ENCODE assay signal across 8 cellular contexts in the genomic region with DNA sequence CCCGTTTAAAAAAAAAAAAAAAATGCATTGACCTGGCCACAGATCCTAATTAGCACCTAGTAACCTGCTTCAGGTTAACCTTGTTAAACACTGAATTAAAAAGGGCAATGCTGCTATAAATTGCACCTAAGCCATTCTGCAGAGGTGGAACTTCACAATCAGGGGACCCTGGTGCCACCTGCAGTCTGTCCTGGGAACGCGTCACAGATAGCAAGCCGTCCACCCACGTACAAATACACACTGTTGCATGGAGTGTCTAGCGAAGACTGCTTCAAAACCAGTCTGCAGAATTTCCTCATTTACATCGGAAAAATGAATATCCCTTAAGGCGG.
DNase-seq lines count a peak whose midpoint lies in the region; ATAC-seq, FAIRE-seq and TF ChIP-seq lines count a peak whose summit lies in the region.

No MANE protein-coding gene starts in this region.

- no peaks in the 10 kb centered on the region for H3K9me3 ChIP-seq in CD4-positive, alpha-beta T cell (ENCODE audit: control insufficient read depth, low read length)
- H3K9me3 ChIP-seq in body of pancreas (no peaks in the 10 kb centered on the region), keratinocyte (ENCODE audit: control insufficient read depth, low read depth, low read length) (no peaks in the 10 kb centered on the region)

- DNase-seq in CD4-positive, alpha-beta T cell = no peak
- peak; percentile 69 to 86 for DNase-seq in NCI-H526 (lab: John Stamatoyannopoulos, UW)
- DNase-seq in body of pancreas = peak; percentile 45 to 72 (median 66)
- DNase-seq in keratinocyte (ENCODE audit: low read depth, low spot score) = no peak
- peak; percentile 8 to 12 for DNase-seq in stimulated activated CD4-positive, alpha-beta T cell treated with anti-CD3 and anti-CD28 coated beads, Interleukin-15, amount 100 ng/mL, for 48 hours (ENCODE audit: low read depth in 2 of 2)
- DNase-seq in NCI-H1694 (lab: John Stamatoyannopoulos, UW) = no peak

- H3K4me3 Mint-ChIP-seq in CD4-positive, alpha-beta T cell = peak overlapping the region; percentile 77

- 0% methylated on average over 8 of the region's 8 CpGs for WGBS in body of pancreas, 2 donors

- FAIRE-seq in keratinocyte (lab: Jason Lieb, UNC) = no peak

- H3K27me3 Mint-ChIP-seq in CD4-positive, alpha-beta T cell = peaks cover 48% of the 10 kb centered on the region

- CTCF ChIA-PET in CD4-positive, alpha-beta T cell (lab: Charles Lee) = no interaction called here

- peak overlapping the region; percentile 84 for H3K4me2 ChIP-seq in keratinocyte (ENCODE audit: control insufficient read depth, extremely low read depth, insufficient read depth, low read depth, low read length)

- peaks cover 12% of the 10 kb centered on the region for H3K4me1 Mint-ChIP-seq in CD4-positive, alpha-beta T cell (ENCODE audit: low read depth)

- TF ChIP-seq CTCF in CD4-positive, alpha-beta T cell (IDR thresholded peaks at IDR 0.05) = no peak
- TF ChIP-seq CTCF in body of pancreas (IDR thresholded peaks at IDR 0.05) (peak in 5 of 7 experiments; percentile 14 to 47 (median 38)), keratinocyte (optimal IDR thresholded peaks at IDR 0.05 in 1 of 3, IDR thresholded peaks at IDR 0.05 in 1 of 3, conservative IDR thresholded peaks at IDR 0.05 in 1 of 3; ENCODE audit: extremely low read depth in 1 of 3, insufficient read depth in 2 of 3, low read length in 3 of 3) (peak in 2 of 3 experiments; percentile 17 to 64)

- peaks cover 12% of the 10 kb centered on the region for H3K4me1 ChIP-seq in body of pancreas
- peaks cover 18% of the 10 kb centered on the region for H3K4me1 ChIP-seq in keratinocyte (ENCODE audit: control insufficient read depth, extremely low read depth, insufficient read depth, low read length)

- dilution Hi-C loops in keratinocyte (cut with MboI; ENCODE audit: extremely low pct_ligation_motif_present, low sequenced_read_pairs) = no loop called here

- no peaks in the 10 kb centered on the region for H4K20me1 ChIP-seq in keratinocyte (ENCODE audit: control insufficient read depth, extremely low read depth, insufficient read depth, low read length)

- TF ChIP-seq POLR2A in body of pancreas (IDR thresholded peaks at IDR 0.05) = peak in 2 of 3 donors; percentile 2 to 9

- peak overlapping the region; percentile 85 for H2AFZ ChIP-seq in keratinocyte (ENCODE audit: control insufficient read depth, low read length)

- POLR2A ChIA-PET in CD4-positive, alpha-beta T cell (lab: Charles Lee) = no interaction called here

- H3K79me2 ChIP-seq in keratinocyte (ENCODE audit: control insufficient read depth, insufficient read depth, low read length) = no peaks in the 10 kb centered on the region

- no peak overlapping the region for H3K27ac Mint-ChIP-seq in CD4-positive, alpha-beta T cell

- H3K36me3 Mint-ChIP-seq in CD4-positive, alpha-beta T cell (ENCODE audit: low read depth) = no peaks in the 10 kb centered on the region

- ATAC-seq in CD4-positive, alpha-beta T cell (ENCODE audit: poor library complexity) = peak; percentile 21
- ATAC-seq in GM18870 (IDR thresholded peaks at IDR 0.05; ENCODE audit: unreplicated experiment) (peak; percentile 74), HG03064 (IDR thresholded peaks at IDR 0.05; ENCODE audit: low read depth, unreplicated experiment) (peak; percentile 83), body of pancreas (peak; percentile 70)

- H3K27ac ChIP-seq in CD4-positive, alpha-beta T cell (ENCODE audit: low read depth, low read length) = no peak overlapping the region
- H3K27ac ChIP-seq in body of pancreas = peak overlapping the region; percentile 13 to 84 (median 74)
- peak overlapping the region; percentile 21 for H3K27ac ChIP-seq in keratinocyte (ENCODE audit: control insufficient read depth, insufficient read depth, low read length)

- intact Hi-C loops in CD4-positive, alpha-beta T cell (cut with DNase I, micrococcal nuclease) = no loop called here
- intact Hi-C loops in body of pancreas (cut with DNase I) = no loop called here

- H3K36me3 ChIP-seq in body of pancreas (replicated peaks in 1 of 2; ENCODE audit: insufficient read depth in 1 of 2, low read depth in 2 of 2) = no peaks in the 10 kb centered on the region
- no peaks in the 10 kb centered on the region for H3K36me3 ChIP-seq in keratinocyte (ENCODE audit: control insufficient read depth in 2 of 2, extremely low read depth in 1 of 2, insufficient read depth in 2 of 2, low read length in 2 of 2)

- H3K4me3 ChIP-seq in body of pancreas = peak overlapping the region; percentile 17 to 28
- peak overlapping the region; percentile 47 to 65 (median 60) for H3K4me3 ChIP-seq in keratinocyte (ENCODE audit: control insufficient read depth in 2 of 3, extremely low read depth in 1 of 3, insufficient read depth in 2 of 3, low read depth in 1 of 3, low read length in 3 of 3)

- peak overlapping the region; percentile 65 for H3K9ac ChIP-seq in keratinocyte (ENCODE audit: control insufficient read depth, extremely low read depth, insufficient read depth, low read length)

- H3K9me3 Mint-ChIP-seq in CD4-positive, alpha-beta T cell = peaks cover 3% of the 10 kb centered on the region

- no peaks in the 10 kb centered on the region for H3K9me1 ChIP-seq in keratinocyte (ENCODE audit: control insufficient read depth, extremely low read depth, insufficient read depth, low read length)

- H3K27me3 ChIP-seq in CD4-positive, alpha-beta T cell (ENCODE audit: control insufficient read depth, insufficient read depth, low read length) = peaks cover 16% of the 10 kb centered on the region
- H3K27me3 ChIP-seq in body of pancreas = no peaks in the 10 kb centered on the region
- peaks cover 3% of the 10 kb centered on the region for H3K27me3 ChIP-seq in keratinocyte (ENCODE audit: control insufficient read depth, extremely low read depth, insufficient read depth, low read length)

Comparison
In these comparisons a context has a peak if more than half of its experiments do, and no peak if none do; other contexts are left out.
1. ATAC-seq: peak in every context shown above with its lines; median percentile 83 in HG03064; 74 in GM18870; 70 in body of pancreas; 21 in CD4-positive, alpha-beta T cell.
2. DNase-seq: peak in NCI-H526 (2 of 2), body of pancreas (4 of 4) and stimulated activated CD4-positive, alpha-beta T cell treated with anti-CD3 and anti-CD28 coated beads, Interleukin-15, amount 100 ng/mL, for 48 hours (2 of 2); none in CD4-positive, alpha-beta T cell (0 of 10), keratinocyte (single experiment) and NCI-H1694 (single experiment).